In the genomic region with DNA sequence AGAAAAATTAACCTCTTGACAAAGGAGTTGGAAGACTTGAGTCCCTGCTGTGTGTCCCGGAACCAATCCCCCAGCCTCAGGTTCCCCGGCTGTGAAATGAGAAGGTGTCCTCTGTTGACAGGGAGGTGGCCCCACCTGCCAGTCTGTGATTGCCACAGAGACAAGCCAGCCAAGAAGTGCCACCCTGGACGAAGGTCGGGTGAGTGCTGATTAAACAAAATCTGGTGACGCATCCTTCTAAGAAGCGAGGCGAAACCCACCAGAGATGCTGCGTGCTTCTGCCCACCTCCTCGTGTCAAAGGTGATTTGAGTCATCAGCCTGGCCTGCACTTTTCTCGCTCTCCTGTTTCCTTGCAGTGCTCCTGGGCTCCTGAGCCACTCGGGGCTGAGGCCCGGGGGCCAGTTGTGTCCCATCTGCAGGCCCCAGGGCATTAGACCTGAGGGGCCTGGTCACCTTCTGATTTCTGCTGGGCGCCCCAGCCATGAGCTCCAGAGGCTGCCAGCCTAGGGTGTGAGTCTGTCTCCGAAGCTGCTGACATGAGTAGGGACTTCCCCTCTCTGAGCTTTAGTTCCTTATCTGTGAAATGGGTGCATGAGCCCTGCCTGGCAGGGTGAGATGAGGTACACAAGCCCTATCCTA, we compare ENCODE assay signal across 8 cellular contexts. TPM values are rescaled to one million over a fixed set of nuclear protein-coding genes. Genes with fewer than 3 reads are reported as not detected.
A peak's percentile ranks its signal among the peaks of the same experiment; 100 is the strongest.
DNase-seq lines count a peak whose midpoint lies in the region; ATAC-seq and TF ChIP-seq lines count a peak whose summit lies in the region.

No MANE protein-coding gene starts in this region.

- H3K9me3 Mint-ChIP-seq in activated CD8-positive, alpha-beta T cell treated with anti-CD3 and anti-CD28 coated beads for 36 hours, result no peaks in the 10 kb centered on the region

- peak; percentile 77 for DNase-seq in stimulated activated naive CD4-positive, alpha-beta T cell treated with Interleukin-2 at 50 U/mL for 16 hours (lab: John Stamatoyannopoulos, UW)
- DNase-seq in stimulated activated naive CD4-positive, alpha-beta T cell (lab: John Stamatoyannopoulos, UW), result no peak
- DNase-seq in activated CD8-positive, alpha-beta T cell treated with anti-CD3 and anti-CD28 coated beads for 36 hours, result peak; percentile 89
- peak; percentile 30 for DNase-seq in fibroblast of the conjunctiva (ENCODE audit: low read depth)
- DNase-seq in stimulated activated CD4-positive, alpha-beta T cell treated with anti-CD3 and anti-CD28 coated beads, Interleukin-1b, Interleukin-23, amount 100 ng/mL, for 4 hours (ENCODE audit: low read depth in 2 of 2), result peak; percentile 26 to 30
- no peak for DNase-seq in LoVo (ENCODE audit: low spot score)
- no peak for DNase-seq in DMS153 (lab: John Stamatoyannopoulos, UW)

- H3K27ac Mint-ChIP-seq in activated CD8-positive, alpha-beta T cell treated with anti-CD3 and anti-CD28 coated beads for 36 hours, result peak overlapping the region; percentile 96

- POLR2A ChIA-PET in activated CD8-positive, alpha-beta T cell treated with anti-CD3 and anti-CD28 coated beads for 36 hours (lab: Charles Lee), result interaction anchor here (1.6 kb wide), 1 partner anchor 85 kb away, joined by 6 read pairs; no protein-coding TSS in a partner anchor

- no peak for TF ChIP-seq CTCF in activated CD8-positive, alpha-beta T cell treated with anti-CD3 and anti-CD28 coated beads for 36 hours (IDR thresholded peaks at IDR 0.05)

- CTCF ChIA-PET in activated CD8-positive, alpha-beta T cell treated with anti-CD3 and anti-CD28 coated beads for 36 hours (lab: Charles Lee), result no interaction called here

- peaks cover 57% of the 10 kb centered on the region for H3K4me1 Mint-ChIP-seq in activated CD8-positive, alpha-beta T cell treated with anti-CD3 and anti-CD28 coated beads for 36 hours (ENCODE audit: low read depth)

- H3K4me3 Mint-ChIP-seq in activated CD8-positive, alpha-beta T cell treated with anti-CD3 and anti-CD28 coated beads for 36 hours, result peak overlapping the region; percentile 57

- H3K27me3 Mint-ChIP-seq in activated CD8-positive, alpha-beta T cell treated with anti-CD3 and anti-CD28 coated beads for 36 hours, result no peaks in the 10 kb centered on the region

- ATAC-seq in HG03280 (IDR thresholded peaks at IDR 0.05; ENCODE audit: unreplicated experiment), result peak; percentile 55
- peak; percentile 86 for ATAC-seq in activated CD8-positive, alpha-beta T cell treated with anti-CD3 and anti-CD28 coated beads for 36 hours

- intact Hi-C loops in activated CD8-positive, alpha-beta T cell treated with anti-CD3 and anti-CD28 coated beads for 36 hours (cut with micrococcal nuclease), result loop anchor here (5.0 kb wide), 1 partner anchor 84 kb away; no protein-coding TSS in a partner anchor

- H3K36me3 Mint-ChIP-seq in activated CD8-positive, alpha-beta T cell treated with anti-CD3 and anti-CD28 coated beads for 36 hours (ENCODE audit: low read depth), result no peaks in the 10 kb centered on the region

RNA-seq across cellular contexts. Expression of a gene that starts 28.7 kb away (rescaled TPM):
- 10 to 100 TPM; 20.2 to 21.8 TPM for total RNA-seq in activated CD8-positive, alpha-beta T cell treated with anti-CD3 and anti-CD28 coated beads for 36 hours

Comparison
In these comparisons a context has a peak if more than half of its experiments do, and no peak if none do; other contexts are left out.
1. DNase-seq: peak in stimulated activated naive CD4-positive, alpha-beta T cell treated with Interleukin-2 at 50 U/mL for 16 hours (single experiment), activated CD8-positive, alpha-beta T cell treated with anti-CD3 and anti-CD28 coated beads for 36 hours (single experiment), fibroblast of the conjunctiva (single experiment) and stimulated activated CD4-positive, alpha-beta T cell treated with anti-CD3 and anti-CD28 coated beads, Interleukin-1b, Interleukin-23, amount 100 ng/mL, for 4 hours (2 of 2); none in stimulated activated naive CD4-positive, alpha-beta T cell (0 of 6), LoVo (single experiment) and DMS153 (single experiment).